In the genomic region with DNA sequence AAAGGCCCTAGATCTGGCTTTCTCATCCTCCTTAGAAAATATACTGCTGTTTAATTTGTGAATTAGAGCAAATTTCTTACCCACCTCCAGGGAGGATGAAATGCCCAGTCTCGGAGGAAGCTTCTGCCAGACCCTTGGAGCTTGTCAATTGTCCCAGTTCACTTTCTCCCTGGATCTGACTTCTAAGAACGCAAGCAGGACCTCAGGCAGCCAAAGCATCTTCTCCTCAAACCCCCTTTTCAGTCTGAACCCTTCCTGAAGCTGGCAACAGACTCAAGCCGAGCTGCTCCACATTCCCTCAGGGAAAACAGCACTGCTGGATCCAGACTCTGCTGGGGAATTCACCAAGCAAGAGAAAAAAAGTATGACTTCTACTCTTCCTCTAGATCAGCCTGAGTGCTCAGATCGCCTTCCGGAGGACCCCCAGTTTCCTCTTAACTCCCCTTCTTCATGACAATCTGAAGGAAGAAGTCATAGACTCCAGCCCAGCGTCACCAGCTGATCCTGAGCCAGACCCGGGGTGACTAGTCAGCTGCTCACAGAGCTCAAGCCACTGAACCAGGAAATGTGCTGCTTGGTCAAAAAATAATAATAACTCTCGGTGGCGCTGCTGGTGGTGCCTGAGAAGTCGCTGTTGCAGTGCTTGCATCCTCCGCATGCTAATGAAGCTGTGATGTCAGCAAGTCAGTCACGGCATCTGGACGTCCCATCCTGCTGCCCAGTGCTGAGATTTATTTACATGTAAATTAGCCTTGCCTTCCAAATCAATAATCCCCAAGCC, we compare ENCODE assay signal across 8 cellular contexts. TPM values are rescaled to one million over a fixed set of nuclear protein-coding genes. Genes with fewer than 3 reads are reported as not detected.
DNase-seq lines count a peak whose midpoint lies in the region; ATAC-seq lines count a peak whose summit lies in the region.

A gene with protein sequence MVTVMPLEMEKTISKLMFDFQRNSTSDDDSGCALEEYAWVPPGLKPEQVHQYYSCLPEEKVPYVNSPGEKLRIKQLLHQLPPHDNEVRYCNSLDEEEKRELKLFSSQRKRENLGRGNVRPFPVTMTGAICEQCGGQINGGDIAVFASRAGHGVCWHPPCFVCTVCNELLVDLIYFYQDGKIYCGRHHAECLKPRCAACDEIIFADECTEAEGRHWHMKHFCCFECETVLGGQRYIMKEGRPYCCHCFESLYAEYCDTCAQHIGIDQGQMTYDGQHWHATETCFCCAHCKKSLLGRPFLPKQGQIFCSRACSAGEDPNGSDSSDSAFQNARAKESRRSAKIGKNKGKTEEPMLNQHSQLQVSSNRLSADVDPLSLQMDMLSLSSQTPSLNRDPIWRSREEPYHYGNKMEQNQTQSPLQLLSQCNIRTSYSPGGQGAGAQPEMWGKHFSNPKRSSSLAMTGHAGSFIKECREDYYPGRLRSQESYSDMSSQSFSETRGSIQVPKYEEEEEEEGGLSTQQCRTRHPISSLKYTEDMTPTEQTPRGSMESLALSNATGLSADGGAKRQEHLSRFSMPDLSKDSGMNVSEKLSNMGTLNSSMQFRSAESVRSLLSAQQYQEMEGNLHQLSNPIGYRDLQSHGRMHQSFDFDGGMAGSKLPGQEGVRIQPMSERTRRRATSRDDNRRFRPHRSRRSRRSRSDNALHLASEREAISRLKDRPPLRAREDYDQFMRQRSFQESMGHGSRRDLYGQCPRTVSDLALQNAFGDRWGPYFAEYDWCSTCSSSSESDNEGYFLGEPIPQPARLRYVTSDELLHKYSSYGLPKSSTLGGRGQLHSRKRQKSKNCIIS (minus strand): TSS at position 641 of the 781 bp plus-strand sequence. CDS start 26,539 bp downstream, outside the sequence.

- no peaks in the 10 kb centered on the region for H3K9me3 Mint-ChIP-seq in activated naive CD8-positive, alpha-beta T cell treated with anti-CD3 and anti-CD28 coated beads for 36 hours
- no peaks in the 10 kb centered on the region for H3K9me3 Mint-ChIP-seq in activated naive CD8-positive, alpha-beta T cell treated with anti-CD3 and anti-CD28 coated beads, Interleukin-2, amount 50 U/mL, for 24 hours

- peaks cover 33% of the 10 kb centered on the region for H3K27me3 Mint-ChIP-seq in activated naive CD8-positive, alpha-beta T cell treated with anti-CD3 and anti-CD28 coated beads for 36 hours
- H3K27me3 Mint-ChIP-seq in activated naive CD8-positive, alpha-beta T cell treated with anti-CD3 and anti-CD28 coated beads, Interleukin-2, amount 50 U/mL, for 24 hours: peaks cover 3% of the 10 kb centered on the region

- H3K4me3 Mint-ChIP-seq in activated naive CD8-positive, alpha-beta T cell treated with anti-CD3 and anti-CD28 coated beads for 36 hours: no peak within 1 kb of the TSS
- H3K4me3 Mint-ChIP-seq in activated naive CD8-positive, alpha-beta T cell treated with anti-CD3 and anti-CD28 coated beads, Interleukin-2, amount 50 U/mL, for 24 hours: no peak within 1 kb of the TSS

- intact Hi-C loops in left cardiac atrium (cut with DNase I): loop anchor here in 1 of 2 donors (10.0 kb wide), 1 partner anchor 190 kb away; no protein-coding TSS in a partner anchor

- H3K4me1 Mint-ChIP-seq in activated naive CD8-positive, alpha-beta T cell treated with anti-CD3 and anti-CD28 coated beads for 36 hours: peaks cover 2% of the 10 kb centered on the region
- no peaks in the 10 kb centered on the region for H3K4me1 Mint-ChIP-seq in activated naive CD8-positive, alpha-beta T cell treated with anti-CD3 and anti-CD28 coated beads, Interleukin-2, amount 50 U/mL, for 24 hours

- no peaks in the 10 kb centered on the region for H3K36me3 Mint-ChIP-seq in activated naive CD8-positive, alpha-beta T cell treated with anti-CD3 and anti-CD28 coated beads for 36 hours
- no peaks in the 10 kb centered on the region for H3K36me3 Mint-ChIP-seq in activated naive CD8-positive, alpha-beta T cell treated with anti-CD3 and anti-CD28 coated beads, Interleukin-2, amount 50 U/mL, for 24 hours (ENCODE audit: low read depth)

- ATAC-seq in activated naive CD8-positive, alpha-beta T cell treated with anti-CD3 and anti-CD28 coated beads, Interleukin-2, amount 50 U/mL, for 24 hours: no peak
- ATAC-seq in HG03159 (IDR thresholded peaks at IDR 0.05; ENCODE audit: unreplicated experiment) (peak; percentile 86), left cardiac atrium (peak; percentile 71 to 81)

- peak; percentile 1 for DNase-seq in activated naive CD8-positive, alpha-beta T cell treated with anti-CD3 and anti-CD28 coated beads for 36 hours
- no peak for DNase-seq in activated naive CD8-positive, alpha-beta T cell treated with anti-CD3 and anti-CD28 coated beads, Interleukin-2, amount 50 U/mL, for 24 hours
- DNase-seq in amygdala (lab: John Stamatoyannopoulos, UW) (peak in 54 of 56 donors; percentile 19 to 93 (median 76)), left cardiac atrium (peak; percentile 85), pons (ENCODE audit: low spot score) (peak; percentile 90), activated gamma-delta T cell treated with Interleukin-2 at 50 U/mL for 16 hours (no peak)
- no peak for DNase-seq in activated CD4-positive, alpha-beta T cell treated with anti-CD3 and anti-CD28 coated beads for 1 hour

- H3K27ac Mint-ChIP-seq in activated naive CD8-positive, alpha-beta T cell treated with anti-CD3 and anti-CD28 coated beads for 36 hours: no peak within 1 kb of the TSS
- H3K27ac Mint-ChIP-seq in activated naive CD8-positive, alpha-beta T cell treated with anti-CD3 and anti-CD28 coated beads, Interleukin-2, amount 50 U/mL, for 24 hours: no peak within 1 kb of the TSS

RNA-seq across cellular contexts. Expression of the gene that starts here (rescaled TPM):
- not detected for total RNA-seq in activated naive CD8-positive, alpha-beta T cell treated with anti-CD3 and anti-CD28 coated beads for 36 hours
- total RNA-seq in left cardiac atrium: 10 to 100 TPM; 21.0 to 21.9 TPM

Comparison
In these comparisons a context has a peak if more than half of its experiments do, and no peak if none do; other contexts are left out.
1. RNA of the gene that starts here (total RNA-seq): 21.0 to 21.9 TPM in left cardiac atrium; not detected in activated naive CD8-positive, alpha-beta T cell treated with anti-CD3 and anti-CD28 coated beads for 36 hours; every median in the first group is over 10 times any median in the second.
2. Peak in DNase-seq in activated naive CD8-positive, alpha-beta T cell treated with anti-CD3 and anti-CD28 coated beads for 36 hours; RNA of the gene not detected or under 1 TPM.
3. DNase-seq: peak in amygdala (54 of 56), left cardiac atrium (single experiment) and pons (single experiment); none in activated naive CD8-positive, alpha-beta T cell treated with anti-CD3 and anti-CD28 coated beads, Interleukin-2, amount 50 U/mL, for 24 hours (single experiment), activated gamma-delta T cell treated with Interleukin-2 at 50 U/mL for 16 hours (single experiment) and activated CD4-positive, alpha-beta T cell treated with anti-CD3 and anti-CD28 coated beads for 1 hour (single experiment).